24 cellular contexts compared by ENCODE assay signal in genomic region chr15:78998526-78998925, GRCh38.
"Had no signal": no experiment of that assay in that cellular context is flagged by ENCODE, and none has a peak within 500 bp of the region (broad histone marks: within the 10 kb centered on the region; RNA-seq: fewer than 3 reads in every experiment).

No MANE protein-coding gene starts in this region.

- H3K27me3 Mint-ChIP-seq: activated naive CD4-positive, alpha-beta T cell treated with anti-CD3 and anti-CD28 coated beads, Interleukin-2, amount 50 U/mL, for 24 hours; activated naive CD8-positive, alpha-beta T cell treated with anti-CD3 and anti-CD28 coated beads, Interleukin-2, amount 50 U/mL, for 24 hours had no signal

- H3K4me1 ChIP-seq: ascending aorta, body of pancreas had no signal

- H3K27ac Mint-ChIP-seq: activated CD8-positive, alpha-beta T cell treated with anti-CD3 and anti-CD28 coated beads, Interleukin-2, amount 10 ng/mL, durations not matched to agents 7 days and 5 days; activated naive CD4-positive, alpha-beta T cell treated with anti-CD3 and anti-CD28 coated beads, Interleukin-2, amount 50 U/mL, for 24 hours; activated naive CD8-positive, alpha-beta T cell treated with anti-CD3 and anti-CD28 coated beads, Interleukin-2, amount 50 U/mL, for 24 hours; T-helper 1 cell treated with Interleukin-12 subunit alpha and Interleukin-12 subunit beta and Interleukin-4 antibody, amounts not matched to agents 30 μg/mL and 1 μg/mL, for 36 hours had no signal

- H3K27ac ChIP-seq: ascending aorta, body of pancreas, Peyer's patch had no signal

- H3K36me3 Mint-ChIP-seq: activated naive CD4-positive, alpha-beta T cell treated with anti-CD3 and anti-CD28 coated beads, Interleukin-2, amount 50 U/mL, for 24 hours had no signal

- H3K9me3 Mint-ChIP-seq: activated naive CD4-positive, alpha-beta T cell treated with anti-CD3 and anti-CD28 coated beads, Interleukin-2, amount 50 U/mL, for 24 hours; activated naive CD8-positive, alpha-beta T cell treated with anti-CD3 and anti-CD28 coated beads, Interleukin-2, amount 50 U/mL, for 24 hours; central memory CD8-positive, alpha-beta T cell; T-helper 1 cell treated with Interleukin-12 subunit alpha and Interleukin-12 subunit beta and Interleukin-4 antibody, amounts not matched to agents 30 μg/mL and 1 μg/mL, for 36 hours had no signal

- H3K36me3 ChIP-seq: ascending aorta, Peyer's patch had no signal

- H3K4me3 ChIP-seq: ascending aorta, body of pancreas, Peyer's patch had no signal

- H3K9me3 ChIP-seq: ascending aorta, body of pancreas, Peyer's patch had no signal

- H3K4me1 Mint-ChIP-seq: activated naive CD4-positive, alpha-beta T cell treated with anti-CD3 and anti-CD28 coated beads, Interleukin-2, amount 50 U/mL, for 24 hours; activated naive CD8-positive, alpha-beta T cell treated with anti-CD3 and anti-CD28 coated beads, Interleukin-2, amount 50 U/mL, for 24 hours; central memory CD8-positive, alpha-beta T cell had no signal

- H3K4me3 Mint-ChIP-seq: activated CD8-positive, alpha-beta T cell treated with anti-CD3 and anti-CD28 coated beads, Interleukin-2, amount 10 ng/mL, durations not matched to agents 7 days and 5 days; activated naive CD4-positive, alpha-beta T cell treated with anti-CD3 and anti-CD28 coated beads, Interleukin-2, amount 50 U/mL, for 24 hours; activated naive CD8-positive, alpha-beta T cell treated with anti-CD3 and anti-CD28 coated beads, Interleukin-2, amount 50 U/mL, for 24 hours; central memory CD8-positive, alpha-beta T cell; T-helper 1 cell treated with Interleukin-12 subunit alpha and Interleukin-12 subunit beta and Interleukin-4 antibody, amounts not matched to agents 30 μg/mL and 1 μg/mL, for 36 hours had no signal

- H3K27me3 ChIP-seq: ascending aorta, body of pancreas, Peyer's patch had no signal

- ATAC-seq: activated CD8-positive, alpha-beta T cell treated with anti-CD3 and anti-CD28 coated beads, Interleukin-2, amount 10 ng/mL, durations not matched to agents 7 days and 5 days; activated naive CD8-positive, alpha-beta T cell treated with anti-CD3 and anti-CD28 coated beads, Interleukin-2, amount 50 U/mL, for 24 hours; body of pancreas had no signal

- DNase-seq: activated CD4-positive, alpha-beta T cell treated with anti-CD3 and anti-CD28 coated beads for 48 hours; activated CD4-positive, alpha-beta T cell treated with anti-CD3 and anti-CD28 coated beads, Interleukin-2, amount 50 U/mL, for 4 hours; activated CD4-positive, CD25-positive, alpha-beta regulatory T cell treated with anti-CD3 and anti-CD28 coated beads, Interleukin-2, amount 50 U/mL, for 72 hours; activated CD8-positive, alpha-beta memory T cell treated with anti-CD3 and anti-CD28 coated beads, Interleukin-2, amount 50 U/mL, for 48 hours; activated CD8-positive, alpha-beta T cell treated with anti-CD3 and anti-CD28 coated beads, Interleukin-2, amount 10 ng/mL, durations not matched to agents 7 days and 5 days; activated naive CD4-positive, alpha-beta T cell; activated naive CD8-positive, alpha-beta T cell treated with anti-CD3 and anti-CD28 coated beads, Interleukin-2, amount 50 U/mL, for 24 hours; activated T-cell treated with anti-CD3 and anti-CD28 coated beads, Interleukin-2, amount 50 U/mL, for 1 hour; amniotic stem cell; body of pancreas; Kasumi-1; KBM-7; NCI-H1048; NCI-H1930; NCI-H2171; NCI-H2227 treated with DMSO at 0.1 percent for 48 hours; NCI-H446 treated with DMSO at 0.1 percent for 48 hours; NCI-H526; Peyer's patch; SHP77 had no signal
